11 cellular contexts compared by ENCODE assay signal in the genomic region with DNA sequence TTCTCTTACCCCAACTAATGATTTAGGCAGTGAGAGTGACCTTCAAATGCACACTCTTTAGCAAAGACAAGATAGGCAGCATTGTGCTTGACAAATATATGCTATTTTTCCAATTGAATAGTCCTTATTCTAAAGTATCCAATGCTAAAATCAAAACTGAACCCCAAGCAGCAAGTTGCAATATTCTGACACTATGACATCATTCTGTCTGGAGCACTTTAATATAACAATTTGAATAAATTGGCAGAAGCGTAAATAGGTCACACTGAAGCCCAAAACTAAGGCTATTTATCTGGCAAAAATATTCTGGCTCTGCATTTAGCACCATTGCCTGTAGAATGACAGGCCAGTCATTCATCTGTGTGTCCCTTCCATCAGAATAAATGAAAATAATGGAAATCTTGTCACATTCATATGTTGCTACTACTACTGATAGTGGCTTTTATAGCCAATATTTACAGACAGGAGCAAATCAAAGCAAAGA. TPM values are rescaled to one million over a fixed set of nuclear protein-coding genes. Genes with fewer than 3 reads are reported as not detected.
DNase-seq lines count a peak whose midpoint lies in the region; ATAC-seq and TF ChIP-seq lines count a peak whose summit lies in the region.
"Had no signal": no experiment of that assay in that cellular context is flagged by ENCODE, and none has a peak within 500 bp of the region (broad histone marks: within the 10 kb centered on the region; RNA-seq: fewer than 3 reads in every experiment).

No MANE protein-coding gene starts in this region.

- H3K4me1 ChIP-seq in ascending aorta, result peaks cover 0 to 27% of the 10 kb centered on the region in 2 donors
- peaks cover 2 to 17% (median 8%) of the 10 kb centered on the region in 4 donors for H3K4me1 ChIP-seq in right lobe of liver
- peaks cover 0 to 65% (median 30%) of the 10 kb centered on the region in 4 donors for H3K4me1 ChIP-seq in transverse colon

- H3K27ac ChIP-seq in ascending aorta (peak overlapping the region in 1 of 2 donors; percentile 99), right lobe of liver (peak overlapping the region in 2 of 3 donors; percentile 93 to 97), transverse colon (peak overlapping the region in 3 of 4 donors; percentile 95 to 97 (median 96))

- no peaks in the 10 kb centered on the region for H3K9me3 ChIP-seq in ascending aorta
- no peaks in the 10 kb centered on the region for H3K9me3 ChIP-seq in right lobe of liver
- no peaks in the 10 kb centered on the region for H3K9me3 ChIP-seq in transverse colon

- no peaks in the 10 kb centered on the region for H3K9me3 Mint-ChIP-seq in activated naive CD4-positive, alpha-beta T cell treated with anti-CD3 and anti-CD28 coated beads, Interleukin-2, amount 50 U/mL, for 24 hours

- in situ Hi-C loops in transverse colon (cut with MboI; ENCODE audit: low pct_ligation_motif_present in 1 of 4, low pct_unique_long_range_greater_than_20kb in 1 of 4, low sequenced_read_pairs in 3 of 4), result loop anchor here in 1 of 4 donors (25.0 kb wide), 1 partner anchor 179 kb away; no protein-coding TSS in a partner anchor

- 38% methylated on average over 1 of the region's 1 CpG for WGBS in right lobe of liver (ENCODE audit: insufficient coverage, low coverage, low lambda C conversion rate, missing lambda C conversion rate)
- WGBS in transverse colon (ENCODE audit: low coverage in 1 of 2), 2 donors, result 50 to 83% methylated on average over 1 of the region's 1 CpG

- no peaks in the 10 kb centered on the region for H3K27me3 Mint-ChIP-seq in activated naive CD4-positive, alpha-beta T cell treated with anti-CD3 and anti-CD28 coated beads, Interleukin-2, amount 50 U/mL, for 24 hours

- ATAC-seq in right lobe of liver (no peak), GM21737 (IDR thresholded peaks at IDR 0.05; ENCODE audit: unreplicated experiment) (no peak)

- H3K36me3 ChIP-seq in ascending aorta, result peaks cover 0 to 8% of the 10 kb centered on the region in 2 donors
- no peaks in the 10 kb centered on the region for H3K36me3 ChIP-seq in right lobe of liver
- no peaks in the 10 kb centered on the region for H3K36me3 ChIP-seq in transverse colon

- DNase-seq in activated naive CD4-positive, alpha-beta T cell (lab: John Stamatoyannopoulos, UW), result no peak
- DNase-seq in ascending aorta (ENCODE audit: low spot score in 2 of 2), result no peak
- DNase-seq in right lobe of liver, result no peak
- no peak for DNase-seq in transverse colon
- no peak for DNase-seq in NCI-H1694 treated with DMSO at 0.1 percent for 48 hours (lab: John Stamatoyannopoulos, UW)
- no peak for DNase-seq in stimulated activated naive CD4-positive, alpha-beta T cell treated with Interleukin-2 at 50 U/mL for 16 hours (lab: John Stamatoyannopoulos, UW)
- DNase-seq: dermis blood vessel endothelial cell, NCI-H187, T-helper 9 cell had no signal

- peak overlapping the region; percentile 97 for H3K4me3 Mint-ChIP-seq in activated naive CD4-positive, alpha-beta T cell treated with anti-CD3 and anti-CD28 coated beads, Interleukin-2, amount 50 U/mL, for 24 hours

- H3K4me1 Mint-ChIP-seq in activated naive CD4-positive, alpha-beta T cell treated with anti-CD3 and anti-CD28 coated beads, Interleukin-2, amount 50 U/mL, for 24 hours, result peaks cover 48% of the 10 kb centered on the region

- intact Hi-C loops in ascending aorta (cut with DNase I) (loop anchor here (5.0 to 10.0 kb wide), 4 partner anchors 131 to 499 kb away; partner anchors contain the start of gene ALCAM), right lobe of liver (cut with DNase I) (no loop called here), transverse colon (cut with DNase I; ENCODE audit: low total_unique reads) (no loop called here)

- peak overlapping the region; percentile 97 to 100 for H3K4me3 ChIP-seq in ascending aorta
- H3K4me3 ChIP-seq in right lobe of liver, result peak overlapping the region in 2 of 3 donors; percentile 4 to 6
- peak overlapping the region in 1 of 4 donors; percentile 84 for H3K4me3 ChIP-seq in transverse colon

- TF ChIP-seq CTCF in ascending aorta (IDR thresholded peaks at IDR 0.05), result no peak
- TF ChIP-seq CTCF in right lobe of liver (IDR thresholded peaks at IDR 0.05), result no peak
- TF ChIP-seq CTCF in transverse colon (IDR thresholded peaks at IDR 0.05), result no peak

- H3K36me3 Mint-ChIP-seq in activated naive CD4-positive, alpha-beta T cell treated with anti-CD3 and anti-CD28 coated beads, Interleukin-2, amount 50 U/mL, for 24 hours, result peaks cover 24% of the 10 kb centered on the region

- no peak for TF ChIP-seq POLR2A in right lobe of liver (IDR thresholded peaks at IDR 0.05)
- TF ChIP-seq POLR2A in transverse colon (IDR thresholded peaks at IDR 0.05), result no peak

- H3K27me3 ChIP-seq in ascending aorta (no peaks in the 10 kb centered on the region), right lobe of liver (no peaks in the 10 kb centered on the region), transverse colon (no peaks in the 10 kb centered on the region)

- TF ChIP-seq EP300 in transverse colon (IDR thresholded peaks at IDR 0.05; ENCODE audit: low read depth), result no peak

- H3K27ac Mint-ChIP-seq in activated naive CD4-positive, alpha-beta T cell treated with anti-CD3 and anti-CD28 coated beads, Interleukin-2, amount 50 U/mL, for 24 hours, result peak overlapping the region; percentile 99

RNA-seq across cellular contexts. Expression of gene CBLB, which starts 2.9 kb away (rescaled TPM):
- total RNA-seq in ascending aorta (30.0 TPM), right lobe of liver (10 to 100 TPM in 5 of 6 experiments, 1 to 10 TPM in 1; 9.4 to 21.4 (median 18.2) TPM), transverse colon (10 to 100 TPM; 25.1 to 76.2 (median 63.6) TPM)
